18 cellular contexts compared by ENCODE assay signal in the genomic region with DNA sequence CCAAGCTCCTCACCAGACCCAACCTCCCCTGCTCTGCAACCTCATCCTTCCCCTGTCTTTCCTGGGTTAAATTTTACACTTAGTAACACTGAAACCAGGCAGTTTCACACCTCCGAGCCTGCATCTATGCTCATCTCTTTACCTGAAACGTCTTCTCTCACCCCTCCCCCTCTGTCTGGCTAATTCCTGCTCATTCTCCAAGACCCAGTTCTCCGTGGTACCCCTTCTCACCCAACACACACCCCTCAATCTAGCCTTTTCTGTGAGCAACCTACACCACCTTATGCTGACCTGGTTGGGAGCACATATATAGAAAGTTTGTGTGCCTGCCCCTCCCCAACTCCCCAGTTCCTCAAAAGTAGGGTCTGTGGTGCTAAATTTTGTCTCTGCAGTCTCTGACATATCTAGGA. TPM values are rescaled to one million over a fixed set of nuclear protein-coding genes. Genes with fewer than 3 reads are reported as not detected.
A peak's percentile ranks its signal among the peaks of the same experiment; 100 is the strongest.
DNase-seq lines count a peak whose midpoint lies in the region; ATAC-seq and TF ChIP-seq lines count a peak whose summit lies in the region.
"Had no signal": no experiment of that assay in that cellular context is flagged by ENCODE, and none has a peak within 500 bp of the region (broad histone marks: within the 10 kb centered on the region; RNA-seq: fewer than 3 reads in every experiment).

No MANE protein-coding gene starts in this region.

- TF ChIP-seq CTCF in endodermal cell (conservative IDR thresholded peaks at IDR 0.05) = no peak

- no peak overlapping the region for H3K4me3 Mint-ChIP-seq in endodermal cell
- H3K4me3 Mint-ChIP-seq: activated naive CD8-positive, alpha-beta T cell treated with anti-CD3 and anti-CD28 coated beads for 36 hours; CD8-positive, alpha-beta T cell had no signal

- 71 to 86% methylated on average over 3 of the region's 3 CpGs for WGBS in endodermal cell (ENCODE audit: insufficient coverage in 1 of 2, insufficient read length in 1 of 2), 2 experiments

- no peaks in the 10 kb centered on the region for H3K9me3 ChIP-seq in endodermal cell (ENCODE audit: control insufficient read depth, low read length)

- H3K27ac ChIP-seq in endodermal cell (ENCODE audit: low read depth, low read length) = no peak overlapping the region
- H3K27ac ChIP-seq: parathyroid adenoma, SK-N-MC had no signal

- H3K27ac Mint-ChIP-seq in endodermal cell = no peak overlapping the region
- H3K27ac Mint-ChIP-seq: activated naive CD8-positive, alpha-beta T cell treated with anti-CD3 and anti-CD28 coated beads for 36 hours; CD8-positive, alpha-beta T cell had no signal

- peak; percentile 36 for ATAC-seq in GM18520 (IDR thresholded peaks at IDR 0.05; ENCODE audit: unreplicated experiment)
- peak; percentile 40 for ATAC-seq in GM21381 (IDR thresholded peaks at IDR 0.05; ENCODE audit: unreplicated experiment)
- peak; percentile 36 for ATAC-seq in HG03045 (IDR thresholded peaks at IDR 0.05; ENCODE audit: unreplicated experiment)
- ATAC-seq in HG02973 (IDR thresholded peaks at IDR 0.05; ENCODE audit: unreplicated experiment) = no peak
- ATAC-seq: CD8-positive, alpha-beta T cell; left ventricle myocardium superior had no signal

- no peaks in the 10 kb centered on the region for H3K9me3 Mint-ChIP-seq in endodermal cell
- H3K9me3 Mint-ChIP-seq: CD8-positive, alpha-beta T cell had no signal

- no peaks in the 10 kb centered on the region for H3K36me3 ChIP-seq in endodermal cell (ENCODE audit: control insufficient read depth, insufficient read depth, low read length)

- peaks cover 11% of the 10 kb centered on the region for H3K27me3 Mint-ChIP-seq in endodermal cell (ENCODE audit: insufficient read depth)

- no peak overlapping the region for H3K4me3 ChIP-seq in endodermal cell (ENCODE audit: low read length)
- H3K4me3 ChIP-seq: SK-N-MC had no signal

- intact Hi-C loops in cardiac septum (cut with DNase I) = no loop called here

- H3K36me3 Mint-ChIP-seq in endodermal cell (ENCODE audit: low read depth) = no peaks in the 10 kb centered on the region
- H3K36me3 Mint-ChIP-seq: activated naive CD8-positive, alpha-beta T cell treated with anti-CD3 and anti-CD28 coated beads for 36 hours; CD8-positive, alpha-beta T cell had no signal

- DNase-seq in endodermal cell = peak; percentile 33
- DNase-seq in anterior cingulate cortex (lab: John Stamatoyannopoulos, UW) = no peak
- no peak for DNase-seq in iPS-NIHi7 (ENCODE audit: extremely low spot score)
- no peak for DNase-seq in cardiac septum (ENCODE audit: low spot score)
- DNase-seq: activated CD4-positive, alpha-beta T cell treated with anti-CD3 and anti-CD28 coated beads for 4 hours; activated naive CD8-positive, alpha-beta T cell treated with anti-CD3 and anti-CD28 coated beads for 36 hours; CD8-positive, alpha-beta T cell; dermis blood vessel endothelial cell; left ventricle myocardium superior; NCI-H526; stimulated activated CD4-positive, alpha-beta T cell treated with anti-CD3 and anti-CD28 coated beads, Interleukin-2, amount 100 ng/mL, for 24 hours; substantia nigra had no signal

- no peaks in the 10 kb centered on the region for H3K4me1 ChIP-seq in endodermal cell (ENCODE audit: control insufficient read depth, insufficient read depth, low read length)
- H3K4me1 ChIP-seq: parathyroid adenoma had no signal

- peaks cover 28% of the 10 kb centered on the region for H3K27me3 ChIP-seq in endodermal cell (ENCODE audit: control insufficient read depth, insufficient read depth, low read length, poor library complexity, severe bottlenecking)

- peaks cover 19% of the 10 kb centered on the region for H3K4me1 Mint-ChIP-seq in endodermal cell

- no peak overlapping the region for H3K9ac ChIP-seq in endodermal cell (ENCODE audit: extremely low read depth, low read length, poor library complexity, severe bottlenecking)
- H3K9ac ChIP-seq: parathyroid adenoma had no signal

RNA-seq across cellular contexts. Expression of a gene that starts 3.7 kb away (rescaled TPM):
- 1 to 10 TPM; 3.3 to 5.8 TPM for total RNA-seq in endodermal cell
- polyA plus RNA-seq in endodermal cell (2013, experiment 1 of 2) = 1.2 TPM
- polyA plus RNA-seq in endodermal cell (2013, experiment 2 of 2) = 1.3 TPM
- total RNA-seq in cardiac septum = 11.4 TPM
